ENCODE assay signal across 33 cellular contexts in genomic region chr16:1117169-1117900, GRCh38. TPM values are rescaled to one million over a fixed set of nuclear protein-coding genes. Genes with fewer than 3 reads are reported as not detected.
"Had no signal": no experiment of that assay in that cellular context is flagged by ENCODE, and none has a peak within 500 bp of the region (broad histone marks: within the 10 kb centered on the region; RNA-seq: fewer than 3 reads in every experiment).

No MANE protein-coding gene starts in this region.

- H3K27ac ChIP-seq: brain microvascular endothelial cell, esophagus muscularis mucosa, foreskin keratinocyte, gastrocnemius medialis, heart right ventricle, hepatocyte had no signal

- H3K27me3 ChIP-seq: hepatocyte had no signal

- H3K4me1 ChIP-seq: esophagus muscularis mucosa, foreskin keratinocyte, gastrocnemius medialis, heart right ventricle had no signal

- H3K4me3 ChIP-seq: esophagus muscularis mucosa, gastrocnemius medialis, heart right ventricle, hepatocyte had no signal

- H3K9me3 ChIP-seq: esophagus muscularis mucosa, gastrocnemius medialis, heart right ventricle had no signal

- H3K27me3 Mint-ChIP-seq: activated CD8-positive, alpha-beta T cell treated with anti-CD3 and anti-CD28 coated beads for 36 hours; activated naive CD8-positive, alpha-beta T cell; activated T-helper 17 cell treated with anti-CD3 and anti-CD28 coated beads, Interleukin-2, amount 50 U/mL, for 72 hours had no signal

- ATAC-seq: activated CD8-positive, alpha-beta T cell treated with anti-CD3 and anti-CD28 coated beads for 36 hours; activated T-cell treated with anti-CD3 and anti-CD28 coated beads, Interleukin-2, amount 50 U/mL, for 4 hours; activated T-helper 17 cell treated with anti-CD3 and anti-CD28 coated beads, Interleukin-2, amount 50 U/mL, for 72 hours; effector memory CD8-positive, alpha-beta T cell; foreskin keratinocyte; gastrocnemius medialis; heart right ventricle; WTC11 had no signal

- H3K36me3 ChIP-seq: brain microvascular endothelial cell, esophagus muscularis mucosa, gastrocnemius medialis, heart right ventricle had no signal

- H3K4me1 Mint-ChIP-seq: activated T-helper 17 cell treated with anti-CD3 and anti-CD28 coated beads, Interleukin-2, amount 50 U/mL, for 72 hours; WTC11 had no signal

- H3K36me3 Mint-ChIP-seq: activated naive CD8-positive, alpha-beta T cell; WTC11 had no signal

- H3K4me3 Mint-ChIP-seq: activated CD8-positive, alpha-beta T cell treated with anti-CD3 and anti-CD28 coated beads for 36 hours; activated naive CD8-positive, alpha-beta T cell; activated T-cell treated with anti-CD3 and anti-CD28 coated beads, Interleukin-2, amount 50 U/mL, for 4 hours; activated T-helper 17 cell treated with anti-CD3 and anti-CD28 coated beads, Interleukin-2, amount 50 U/mL, for 72 hours; effector memory CD8-positive, alpha-beta T cell; WTC11 had no signal

- H3K9me3 Mint-ChIP-seq: activated CD8-positive, alpha-beta T cell treated with anti-CD3 and anti-CD28 coated beads for 36 hours; activated T-cell treated with anti-CD3 and anti-CD28 coated beads, Interleukin-2, amount 50 U/mL, for 4 hours; activated T-helper 17 cell treated with anti-CD3 and anti-CD28 coated beads, Interleukin-2, amount 50 U/mL, for 72 hours; effector memory CD8-positive, alpha-beta T cell; WTC11 had no signal

- H3K27ac Mint-ChIP-seq: activated CD8-positive, alpha-beta T cell treated with anti-CD3 and anti-CD28 coated beads for 36 hours; activated naive CD8-positive, alpha-beta T cell; activated T-helper 17 cell treated with anti-CD3 and anti-CD28 coated beads, Interleukin-2, amount 50 U/mL, for 72 hours; effector memory CD8-positive, alpha-beta T cell; WTC11 had no signal

- H3K4me2 ChIP-seq: hepatocyte had no signal

- DNase-seq: activated CD4-positive, alpha-beta T cell treated with anti-CD3 and anti-CD28 coated beads for 1 hour; activated CD4-positive, alpha-beta T cell treated with anti-CD3 and anti-CD28 coated beads for 4 hours; activated CD4-positive, alpha-beta T cell treated with anti-CD3 and anti-CD28 coated beads, Interleukin-2, amount 50 U/mL, for 1 hour; activated CD4-positive, alpha-beta T cell treated with anti-CD3 and anti-CD28 coated beads, Interleukin-2, amount 50 U/mL, for 48 hours; activated CD8-positive, alpha-beta memory T cell treated with anti-CD3 and anti-CD28 coated beads for 24 hours; activated CD8-positive, alpha-beta T cell treated with anti-CD3 and anti-CD28 coated beads for 36 hours; activated effector memory CD4-positive, alpha-beta T cell treated with Interleukin-2 at 50 U/mL for 16 hours; activated gamma-delta T cell treated with Interleukin-2 at 50 U/mL for 16 hours; activated naive CD4-positive, alpha-beta T cell treated with anti-CD3 and anti-CD28 coated beads, Interleukin-2, amount 50 U/mL, for 16 hours; activated naive CD4-positive, alpha-beta T cell treated with Interleukin-2 at 50 U/mL for 16 hours; activated T-cell treated with anti-CD3 and anti-CD28 coated beads, Interleukin-2, amount 50 U/mL, for 4 hours; amniotic stem cell; anterior cingulate cortex; brain microvascular endothelial cell; cortex of kidney; dermis blood vessel endothelial cell; effector CD4-positive, alpha-beta T cell; effector memory CD8-positive, alpha-beta T cell; erythroblast; foreskin keratinocyte; gastrocnemius medialis; heart right ventricle; T-helper 2 cell had no signal

- H2AFZ ChIP-seq: hepatocyte had no signal

RNA-seq across cellular contexts. Expression of gene C1QTNF8, which starts 21.3 kb away (rescaled TPM):
- total RNA-seq: activated CD8-positive, alpha-beta T cell treated with anti-CD3 and anti-CD28 coated beads for 36 hours; activated T-cell treated with anti-CD3 and anti-CD28 coated beads, Interleukin-2, amount 50 U/mL, for 4 hours; activated T-helper 17 cell treated with anti-CD3 and anti-CD28 coated beads, Interleukin-2, amount 50 U/mL, for 72 hours; astrocyte; bronchial epithelial cell; cardiac septum; chondrocyte; dermis blood vessel endothelial cell; esophagus muscularis mucosa; foreskin keratinocyte; gastrocnemius medialis; hepatocyte had no signal
- polyA plus RNA-seq: adipose tissue, foreskin keratinocyte, heart right ventricle, hepatocyte had no signal

RNA-seq across cellular contexts. Expression of gene CACNA1H, which starts 35.6 kb away (rescaled TPM):
- total RNA-seq: bronchial epithelial cell, foreskin keratinocyte had no signal
- polyA plus RNA-seq: foreskin keratinocyte had no signal

RNA-seq across cellular contexts. Expression of gene SSTR5, which starts 44.8 kb away (rescaled TPM):
- total RNA-seq: activated CD8-positive, alpha-beta T cell treated with anti-CD3 and anti-CD28 coated beads for 36 hours; activated T-cell treated with anti-CD3 and anti-CD28 coated beads, Interleukin-2, amount 50 U/mL, for 4 hours; activated T-helper 17 cell treated with anti-CD3 and anti-CD28 coated beads, Interleukin-2, amount 50 U/mL, for 72 hours; astrocyte; bronchial epithelial cell; chondrocyte; esophagus muscularis mucosa; foreskin keratinocyte had no signal
- polyA plus RNA-seq: foreskin keratinocyte had no signal
